Comparison of ENCODE assay signal across 16 cellular contexts in genomic region chr7:41891967-41892755, GRCh38.
DNase-seq lines count a peak whose midpoint lies in the region; ATAC-seq and TF ChIP-seq lines count a peak whose summit lies in the region.
"Had no signal": no experiment of that assay in that cellular context is flagged by ENCODE, and none has a peak within 500 bp of the region (broad histone marks: within the 10 kb centered on the region; RNA-seq: fewer than 3 reads in every experiment).

No MANE protein-coding gene starts in this region.

- peaks cover 23% of the 10 kb centered on the region for H3K4me1 ChIP-seq in A673 (ENCODE audit: insufficient read depth, low read length, poor library complexity, severe bottlenecking)
- peaks cover 3% of the 10 kb centered on the region for H3K4me1 ChIP-seq in PC-3 (ENCODE audit: insufficient read depth, low read length)
- H3K4me1 ChIP-seq in CD4-positive, alpha-beta memory T cell (ENCODE audit: insufficient read depth, low read length), result no peaks in the 10 kb centered on the region

- no peaks in the 10 kb centered on the region for H3K79me2 ChIP-seq in PC-3 (ENCODE audit: low read length)

- H3K4me3 ChIP-seq in A673 (ENCODE audit: low read depth, low read length, poor library complexity, severe bottlenecking), result no peak overlapping the region
- no peak overlapping the region for H3K4me3 ChIP-seq in GM12875 (ENCODE audit: low read depth, low read length)
- no peak overlapping the region for H3K4me3 ChIP-seq in PC-3 (ENCODE audit: low read length)
- H3K4me3 ChIP-seq in CD4-positive, alpha-beta memory T cell (ENCODE audit: low read length in 2 of 2), result no peak overlapping the region
- H3K4me3 ChIP-seq: BLaER1, MG63, skin epidermis had no signal

- H3K27me3 ChIP-seq in A673 (replicated peaks; ENCODE audit: insufficient read depth, low read depth, low read length, poor library complexity), result no peaks in the 10 kb centered on the region
- no peaks in the 10 kb centered on the region for H3K27me3 ChIP-seq in PC-3 (ENCODE audit: low read length)
- H3K27me3 ChIP-seq in CD4-positive, alpha-beta memory T cell (ENCODE audit: insufficient read depth, low read length), result no peaks in the 10 kb centered on the region
- H3K27me3 ChIP-seq: BLaER1, MG63 had no signal

- no peaks in the 10 kb centered on the region for H3K9me2 ChIP-seq in PC-3 (replicated peaks; ENCODE audit: low read length)

- H3K9me3 ChIP-seq in A673 (ENCODE audit: low read depth, low read length, poor library complexity, severe bottlenecking), result no peaks in the 10 kb centered on the region
- no peaks in the 10 kb centered on the region for H3K9me3 ChIP-seq in PC-3 (ENCODE audit: low read length)
- no peaks in the 10 kb centered on the region for H3K9me3 ChIP-seq in CD4-positive, alpha-beta memory T cell (ENCODE audit: control insufficient read depth in 1 of 2, low read length in 2 of 2)
- H3K9me3 ChIP-seq: BLaER1, MG63 had no signal

- H3K27me3 Mint-ChIP-seq in CD4-positive, alpha-beta memory T cell, result peaks cover 0 to 2% of the 10 kb centered on the region in 2 donors

- no peak overlapping the region for H3K4me2 ChIP-seq in PC-3 (ENCODE audit: low read length)
- H3K4me2 ChIP-seq: BLaER1 had no signal

- CTCF ChIA-PET in A673 (lab: Charles Lee) (no interaction called here), PC-3 (lab: Charles Lee) (no interaction called here)
- CTCF ChIA-PET in CD4-positive, alpha-beta memory T cell (lab: Charles Lee; ENCODE audit: partially characterized antibody), result no interaction called here

- H4K20me1 ChIP-seq in PC-3 (ENCODE audit: low read length), result no peaks in the 10 kb centered on the region
- H4K20me1 ChIP-seq: BLaER1 had no signal

- H3K27ac ChIP-seq in A673 (ENCODE audit: low read depth, low read length, poor library complexity, severe bottlenecking), result no peak overlapping the region
- no peak overlapping the region for H3K27ac ChIP-seq in PC-3 (ENCODE audit: low read length)
- no peak overlapping the region for H3K27ac ChIP-seq in CD4-positive, alpha-beta memory T cell (ENCODE audit: low read depth, low read length)
- H3K27ac ChIP-seq: BLaER1, skin epidermis had no signal

- H3K4me3 Mint-ChIP-seq in CD4-positive, alpha-beta memory T cell, result no peak overlapping the region
- H3K4me3 Mint-ChIP-seq: central memory CD8-positive, alpha-beta T cell; naive B cell had no signal

- H3K27ac Mint-ChIP-seq in CD4-positive, alpha-beta memory T cell, result no peak overlapping the region

- no peaks in the 10 kb centered on the region for H3K36me3 Mint-ChIP-seq in CD4-positive, alpha-beta memory T cell
- H3K36me3 Mint-ChIP-seq: naive B cell had no signal

- H3F3A ChIP-seq in PC-3 (ENCODE audit: low read length, unreplicated experiment), result no peaks in the 10 kb centered on the region

- no peak overlapping the region for H3K9ac ChIP-seq in PC-3 (ENCODE audit: low read length)
- H3K9ac ChIP-seq: BLaER1 had no signal

- DNase-seq in A673 (ENCODE audit: low spot score), result no peak
- no peak for DNase-seq in PC-3
- DNase-seq in iPS-NIHi11 (ENCODE audit: low spot score), result peak; percentile 56
- DNase-seq in NCI-H146 (lab: John Stamatoyannopoulos, UW), result no peak
- no peak for DNase-seq in CD4-positive, alpha-beta memory T cell
- no peak for DNase-seq in activated naive CD4-positive, alpha-beta T cell (lab: John Stamatoyannopoulos, UW)
- no peak for DNase-seq in DMS153 treated with DMSO at 0.1 percent for 48 hours (lab: John Stamatoyannopoulos, UW; ENCODE audit: unreplicated experiment)
- DNase-seq: activated CD4-positive, alpha-beta T cell treated with anti-CD3 and anti-CD28 coated beads for 48 hours; activated naive CD4-positive, alpha-beta T cell treated with Interleukin-2 at 50 U/mL for 16 hours; MG63; naive B cell; NCI-H524 treated with DMSO at 0.1 percent for 48 hours had no signal

- no peak overlapping the region for H2AFZ ChIP-seq in PC-3 (ENCODE audit: low read length)

- intact Hi-C loops in A673 (cut with micrococcal nuclease; ENCODE audit: unreplicated experiment) (no loop called here), PC-3 (cut with micrococcal nuclease) (no loop called here)
- intact Hi-C loops in CD4-positive, alpha-beta memory T cell (cut with micrococcal nuclease), result no loop called here

- no peak for ATAC-seq in PC-3

- no peaks in the 10 kb centered on the region for H3K4me1 Mint-ChIP-seq in CD4-positive, alpha-beta memory T cell
- H3K4me1 Mint-ChIP-seq: central memory CD8-positive, alpha-beta T cell had no signal

- POLR2A ChIA-PET in A673 (lab: Charles Lee; ENCODE audit: low non-redundant PET), result no interaction called here
- POLR2A ChIA-PET in PC-3 (lab: Charles Lee; ENCODE audit: unreplicated experiment), result no interaction called here
- POLR2A ChIA-PET in CD4-positive, alpha-beta memory T cell (lab: Charles Lee; ENCODE audit: partially characterized antibody), result no interaction called here

- BruUV-seq in A673 (replicated peaks; lab: Mats Ljungman, UMichigan), result no TSS peak
- no TSS peak for BruUV-seq in PC-3 (replicated peaks; lab: Mats Ljungman, UMichigan)

- TF ChIP-seq CTCF in A673 (conservative IDR thresholded peaks at IDR 0.05; ENCODE audit: low read depth, low read length) (peak; percentile 37; the same call in 1 of the 2 replicates), GM12875 (IDR thresholded peaks at IDR 0.05; ENCODE audit: borderline replicate concordance, insufficient read depth, low read depth, low read length) (peak; percentile 40; the same call in 1 of the 2 replicates), PC-3 (conservative IDR thresholded peaks at IDR 0.05; ENCODE audit: low read depth, low read length) (peak; percentile 27; the same call in 1 of the 2 replicates)

- H3K9me3 Mint-ChIP-seq in CD4-positive, alpha-beta memory T cell, result peaks cover 0 to 2% (median 0%) of the 10 kb centered on the region in 8 donors
- H3K9me3 Mint-ChIP-seq: central memory CD8-positive, alpha-beta T cell; naive B cell had no signal

- H3K36me3 ChIP-seq in A673 (ENCODE audit: insufficient read depth, low read length, poor library complexity, severe bottlenecking), result no peaks in the 10 kb centered on the region
- H3K36me3 ChIP-seq in PC-3 (ENCODE audit: low read depth, low read length), result no peaks in the 10 kb centered on the region
- H3K36me3 ChIP-seq in CD4-positive, alpha-beta memory T cell (ENCODE audit: insufficient read depth, low read length), result no peaks in the 10 kb centered on the region
- H3K36me3 ChIP-seq: BLaER1, MG63 had no signal
